ENCODE assay signal across 1 cellular context in genomic region chr16:56424404-56424765, GRCh38.
TF ChIP-seq lines count a peak whose summit lies in the region.

No MANE protein-coding gene starts in this region.

TF ChIP-seq in IMR-90, 13 proteins besides CTCF, POLR2A, EP300 and RAD21 (continued from another document):
- TF ChIP-seq MXI1 (IDR thresholded peaks at IDR 0.05; ENCODE audit: borderline replicate concordance, low read depth, low read length): no peak
- TF ChIP-seq USF2 (IDR thresholded peaks at IDR 0.05; ENCODE audit: low read depth, low read length): no peak
- no peak for TF ChIP-seq RCOR1 (IDR thresholded peaks at IDR 0.05; ENCODE audit: insufficient replicate concordance, low read length)
- TF ChIP-seq CHD1 (IDR thresholded peaks at IDR 0.05; ENCODE audit: low read depth, low read length): no peak
- TF ChIP-seq ELK1 (IDR thresholded peaks at IDR 0.05; ENCODE audit: borderline replicate concordance, low read depth, low read length): no peak
- no peak for TF ChIP-seq MAZ (IDR thresholded peaks at IDR 0.05; ENCODE audit: borderline replicate concordance, low read depth, low read length)
- TF ChIP-seq RFX5 (IDR thresholded peaks at IDR 0.05; ENCODE audit: low read depth, low read length): no peak
- no peak for TF ChIP-seq NFE2L2 (IDR thresholded peaks at IDR 0.05; ENCODE audit: low read depth, low read length)
- TF ChIP-seq FOS (IDR thresholded peaks at IDR 0.05; ENCODE audit: low read depth, low read length): no peak
- TF ChIP-seq SMC3 (IDR thresholded peaks at IDR 0.05; ENCODE audit: low read depth, low read length): no peak
- no peak for TF ChIP-seq BHLHE40 (IDR thresholded peaks at IDR 0.05; ENCODE audit: low read depth, low read length)
- no peak for TF ChIP-seq MAFK (IDR thresholded peaks at IDR 0.05; ENCODE audit: low read depth, low read length)
